Comparison of ENCODE assay signal across 9 cellular contexts in the genomic region with DNA sequence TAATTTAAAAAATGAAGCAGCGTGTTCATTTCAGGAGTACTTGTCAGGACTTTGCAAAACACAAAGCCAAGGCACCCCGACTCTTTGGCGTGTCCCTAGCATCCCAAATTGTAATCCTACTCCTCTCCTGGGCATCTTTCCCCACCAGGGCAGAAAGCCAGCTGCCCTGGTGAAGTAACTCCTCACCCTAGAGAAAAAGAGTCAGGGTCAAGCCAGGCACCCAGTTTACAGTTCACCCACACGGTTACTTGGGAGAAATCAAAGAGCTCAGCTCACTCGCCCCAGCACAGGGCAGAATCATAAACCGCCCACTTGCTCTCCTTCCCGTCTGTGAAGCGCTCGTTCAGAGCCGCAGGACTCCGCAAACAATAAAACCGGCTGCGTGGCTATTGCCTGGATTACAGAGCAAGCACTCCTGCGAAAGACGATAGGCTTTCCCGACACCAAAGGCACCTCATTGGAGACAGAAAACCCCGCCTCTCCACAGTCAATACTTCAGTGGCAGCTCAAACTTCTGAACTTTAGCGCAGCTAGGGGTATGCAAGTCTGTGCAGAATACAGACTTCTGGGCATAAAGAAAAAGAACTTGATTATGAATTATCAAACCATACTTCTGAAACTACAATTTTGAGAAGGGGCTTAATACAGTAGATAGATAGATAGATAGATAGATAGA.
DNase-seq lines count a peak whose midpoint lies in the region; ATAC-seq and TF ChIP-seq lines count a peak whose summit lies in the region.
"Had no signal": no experiment of that assay in that cellular context is flagged by ENCODE, and none has a peak within 500 bp of the region (broad histone marks: within the 10 kb centered on the region; RNA-seq: fewer than 3 reads in every experiment).

No MANE protein-coding gene starts in this region.

- no peak overlapping the region for H2AFZ ChIP-seq in SK-N-SH (ENCODE audit: low read depth)

- H3K36me3 Mint-ChIP-seq in activated CD8-positive, alpha-beta memory T cell treated with anti-CD3 and anti-CD28 coated beads, Interleukin-2, amount 10 ng/mL, durations not matched to agents 7 days and 5 days, result no peaks in the 10 kb centered on the region

- H3K27me3 ChIP-seq in SK-N-SH (ENCODE audit: insufficient read depth), result peaks cover 43% of the 10 kb centered on the region

- H3K9me3 Mint-ChIP-seq in activated CD8-positive, alpha-beta memory T cell treated with anti-CD3 and anti-CD28 coated beads, Interleukin-2, amount 10 ng/mL, durations not matched to agents 7 days and 5 days (ENCODE audit: low read depth), result no peaks in the 10 kb centered on the region
- H3K9me3 Mint-ChIP-seq: activated B cell treated with CpG ODN at 0.5 μM for 24 hours had no signal

- no peak for TF ChIP-seq RAD21 in SK-N-SH (IDR thresholded peaks at IDR 0.05; ENCODE audit: low read length)

- no peaks in the 10 kb centered on the region for H3F3A ChIP-seq in SK-N-SH (replicated peaks; ENCODE audit: insufficient read depth)

- TF ChIP-seq CTCF in SK-N-SH (IDR thresholded peaks at IDR 0.05) (no peak), mucosa of descending colon (IDR thresholded peaks at IDR 0.05) (no peak)

- DNase-seq in SK-N-SH (no peak), NCI-H748 treated with DMSO at 0.1 percent for 48 hours (lab: John Stamatoyannopoulos, UW) (peak; percentile 90), epithelial cell of prostate (ENCODE audit: low read depth, low spot score) (peak; percentile 45), mucosa of descending colon (peak; percentile 76 to 81 (median 78)), COLO668 (lab: John Stamatoyannopoulos, UW; ENCODE audit: unreplicated experiment) (no peak)
- no peak for DNase-seq in activated CD8-positive, alpha-beta memory T cell treated with anti-CD3 and anti-CD28 coated beads, Interleukin-2, amount 10 ng/mL, durations not matched to agents 7 days and 5 days
- DNase-seq: activated B cell treated with CpG ODN at 0.5 μM for 24 hours had no signal

- no peak for TF ChIP-seq EP300 in SK-N-SH (IDR thresholded peaks at IDR 0.05; ENCODE audit: borderline replicate concordance in 1 of 2, low read depth in 1 of 2, low read length in 1 of 2)

- 19% methylated on average over 16 of the region's 18 CpGs for WGBS in SK-N-SH (ENCODE audit: low lambda C conversion rate)

- no peak overlapping the region for H3K4me3 Mint-ChIP-seq in activated CD8-positive, alpha-beta memory T cell treated with anti-CD3 and anti-CD28 coated beads, Interleukin-2, amount 10 ng/mL, durations not matched to agents 7 days and 5 days
- H3K4me3 Mint-ChIP-seq: activated B cell treated with CpG ODN at 0.5 μM for 24 hours had no signal

- peak; percentile 54 for ATAC-seq in SK-N-SH treated with all-trans-retinoic acid at 6 μM for 48 hours
- peak; percentile 97 for ATAC-seq in mucosa of descending colon
- no peak for ATAC-seq in HG03521 (IDR thresholded peaks at IDR 0.05; ENCODE audit: unreplicated experiment)
- ATAC-seq in activated CD8-positive, alpha-beta memory T cell treated with anti-CD3 and anti-CD28 coated beads, Interleukin-2, amount 10 ng/mL, durations not matched to agents 7 days and 5 days, result no peak

- no peaks in the 10 kb centered on the region for H3K9me2 ChIP-seq in SK-N-SH

- POLR2A ChIA-PET in SK-N-SH (lab: Yijun Ruan, JAX), result no interaction called here

- intact Hi-C loops in mucosa of descending colon (cut with DNase I, micrococcal nuclease), result no loop called here

- no peaks in the 10 kb centered on the region for H3K36me3 ChIP-seq in SK-N-SH (replicated peaks in 1 of 2; ENCODE audit: control insufficient read depth in 1 of 2, insufficient read depth in 2 of 2, low read length in 1 of 2)
- H3K36me3 ChIP-seq in mucosa of descending colon (ENCODE audit: low read depth), result no peaks in the 10 kb centered on the region

- no peak overlapping the region for H3K27ac Mint-ChIP-seq in activated CD8-positive, alpha-beta memory T cell treated with anti-CD3 and anti-CD28 coated beads, Interleukin-2, amount 10 ng/mL, durations not matched to agents 7 days and 5 days
- H3K27ac Mint-ChIP-seq: activated B cell treated with CpG ODN at 0.5 μM for 24 hours had no signal

- H3K79me2 ChIP-seq in SK-N-SH (ENCODE audit: insufficient read depth), result no peaks in the 10 kb centered on the region

- peaks cover 26% of the 10 kb centered on the region for H3K27me3 Mint-ChIP-seq in activated CD8-positive, alpha-beta memory T cell treated with anti-CD3 and anti-CD28 coated beads, Interleukin-2, amount 10 ng/mL, durations not matched to agents 7 days and 5 days

- CTCF ChIA-PET in SK-N-SH (lab: Yijun Ruan, JAX), result interaction anchor here (0.9 to 5.8 kb wide), 4 partner anchors 14 to 194 kb away, joined by 3 to 19 read pairs (median 3); no protein-coding TSS in a partner anchor
- CTCF ChIA-PET in activated CD8-positive, alpha-beta memory T cell treated with anti-CD3 and anti-CD28 coated beads, Interleukin-2, amount 10 ng/mL, durations not matched to agents 7 days and 5 days (lab: Charles Lee), result interaction anchor here (0.8 kb wide), 1 partner anchor 16 kb away, joined by 5 read pairs; no protein-coding TSS in a partner anchor

- no peak overlapping the region for H3K4me2 ChIP-seq in SK-N-SH

- H3K4me3 ChIP-seq in SK-N-SH (ENCODE audit: low read depth in 2 of 2, low read length in 1 of 2) (no peak overlapping the region), mucosa of descending colon (no peak overlapping the region)

- H4K20me1 ChIP-seq in SK-N-SH (ENCODE audit: insufficient read depth), result no peaks in the 10 kb centered on the region

- no peaks in the 10 kb centered on the region for H3K4me1 ChIP-seq in SK-N-SH (ENCODE audit: control insufficient read depth in 1 of 2, insufficient read depth in 2 of 2, low read depth in 1 of 2, low read length in 1 of 2)
- no peaks in the 10 kb centered on the region for H3K4me1 ChIP-seq in mucosa of descending colon (ENCODE audit: low read depth)

- no peak overlapping the region for H3K9ac ChIP-seq in SK-N-SH

- no peak overlapping the region for H3K27ac ChIP-seq in SK-N-SH (ENCODE audit: low read depth in 2 of 2, low read length in 1 of 2)
- no peak overlapping the region for H3K27ac ChIP-seq in epithelial cell of prostate

- no peaks in the 10 kb centered on the region for H3K9me3 ChIP-seq in SK-N-SH
- no peaks in the 10 kb centered on the region for H3K9me3 ChIP-seq in mucosa of descending colon

- H3K4me1 Mint-ChIP-seq in activated CD8-positive, alpha-beta memory T cell treated with anti-CD3 and anti-CD28 coated beads, Interleukin-2, amount 10 ng/mL, durations not matched to agents 7 days and 5 days, result no peaks in the 10 kb centered on the region

TF ChIP-seq in SK-N-SH treated with all-trans-retinoic acid at 6 μM for 48 hours, 23 proteins besides CTCF, POLR2A, EP300 and RAD21:
- no peak for TF ChIP-seq ZFP3 (CRISPR knock-in tag; IDR thresholded peaks at IDR 0.05)

TF ChIP-seq in SK-N-SH, 30 proteins besides CTCF, POLR2A, EP300 and RAD21:
- TF ChIP-seq SIN3A (IDR thresholded peaks at IDR 0.05; ENCODE audit: borderline replicate concordance, low read depth, low read length), result no peak
- no peak for TF ChIP-seq JUND (IDR thresholded peaks at IDR 0.05)
- TF ChIP-seq ELF1 (IDR thresholded peaks at IDR 0.05), result no peak
- TF ChIP-seq TAF1 (IDR thresholded peaks at IDR 0.05; ENCODE audit: borderline replicate concordance, low read depth, low read length), result no peak
- no peak for TF ChIP-seq FOXJ3 (CRISPR knock-in tag; IDR thresholded peaks at IDR 0.05)
- TF ChIP-seq, protein P1, sequence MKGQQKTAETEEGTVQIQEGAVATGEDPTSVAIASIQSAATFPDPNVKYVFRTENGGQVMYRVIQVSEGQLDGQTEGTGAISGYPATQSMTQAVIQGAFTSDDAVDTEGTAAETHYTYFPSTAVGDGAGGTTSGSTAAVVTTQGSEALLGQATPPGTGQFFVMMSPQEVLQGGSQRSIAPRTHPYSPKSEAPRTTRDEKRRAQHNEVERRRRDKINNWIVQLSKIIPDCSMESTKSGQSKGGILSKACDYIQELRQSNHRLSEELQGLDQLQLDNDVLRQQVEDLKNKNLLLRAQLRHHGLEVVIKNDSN (IDR thresholded peaks at IDR 0.05; ENCODE audit: borderline replicate concordance, low read depth), result no peak
- no peak for TF ChIP-seq RCOR1 (IDR thresholded peaks at IDR 0.05; ENCODE audit: low read length)
- TF ChIP-seq, protein P2, sequence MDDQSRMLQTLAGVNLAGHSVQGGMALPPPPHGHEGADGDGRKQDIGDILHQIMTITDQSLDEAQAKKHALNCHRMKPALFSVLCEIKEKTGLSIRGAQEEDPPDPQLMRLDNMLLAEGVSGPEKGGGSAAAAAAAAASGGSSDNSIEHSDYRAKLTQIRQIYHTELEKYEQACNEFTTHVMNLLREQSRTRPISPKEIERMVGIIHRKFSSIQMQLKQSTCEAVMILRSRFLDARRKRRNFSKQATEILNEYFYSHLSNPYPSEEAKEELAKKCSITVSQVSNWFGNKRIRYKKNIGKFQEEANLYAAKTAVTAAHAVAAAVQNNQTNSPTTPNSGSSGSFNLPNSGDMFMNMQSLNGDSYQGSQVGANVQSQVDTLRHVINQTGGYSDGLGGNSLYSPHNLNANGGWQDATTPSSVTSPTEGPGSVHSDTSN (IDR thresholded peaks at IDR 0.05), result no peak

Comparison
In these comparisons a context has a peak if more than half of its experiments do, and no peak if none do; other contexts are left out.
1. ATAC-seq: peak in SK-N-SH treated with all-trans-retinoic acid at 6 μM for 48 hours (single experiment) and mucosa of descending colon (single experiment); none in HG03521 (single experiment) and activated CD8-positive, alpha-beta memory T cell treated with anti-CD3 and anti-CD28 coated beads, Interleukin-2, amount 10 ng/mL, durations not matched to agents 7 days and 5 days (single experiment).
2. DNase-seq: peak in NCI-H748 treated with DMSO at 0.1 percent for 48 hours (single experiment), epithelial cell of prostate (single experiment) and mucosa of descending colon (3 of 3); none in SK-N-SH (single experiment), COLO668 (single experiment) and activated CD8-positive, alpha-beta memory T cell treated with anti-CD3 and anti-CD28 coated beads, Interleukin-2, amount 10 ng/mL, durations not matched to agents 7 days and 5 days (single experiment).